Comparison of ENCODE assay signal across 8 cellular contexts in the genomic region with DNA sequence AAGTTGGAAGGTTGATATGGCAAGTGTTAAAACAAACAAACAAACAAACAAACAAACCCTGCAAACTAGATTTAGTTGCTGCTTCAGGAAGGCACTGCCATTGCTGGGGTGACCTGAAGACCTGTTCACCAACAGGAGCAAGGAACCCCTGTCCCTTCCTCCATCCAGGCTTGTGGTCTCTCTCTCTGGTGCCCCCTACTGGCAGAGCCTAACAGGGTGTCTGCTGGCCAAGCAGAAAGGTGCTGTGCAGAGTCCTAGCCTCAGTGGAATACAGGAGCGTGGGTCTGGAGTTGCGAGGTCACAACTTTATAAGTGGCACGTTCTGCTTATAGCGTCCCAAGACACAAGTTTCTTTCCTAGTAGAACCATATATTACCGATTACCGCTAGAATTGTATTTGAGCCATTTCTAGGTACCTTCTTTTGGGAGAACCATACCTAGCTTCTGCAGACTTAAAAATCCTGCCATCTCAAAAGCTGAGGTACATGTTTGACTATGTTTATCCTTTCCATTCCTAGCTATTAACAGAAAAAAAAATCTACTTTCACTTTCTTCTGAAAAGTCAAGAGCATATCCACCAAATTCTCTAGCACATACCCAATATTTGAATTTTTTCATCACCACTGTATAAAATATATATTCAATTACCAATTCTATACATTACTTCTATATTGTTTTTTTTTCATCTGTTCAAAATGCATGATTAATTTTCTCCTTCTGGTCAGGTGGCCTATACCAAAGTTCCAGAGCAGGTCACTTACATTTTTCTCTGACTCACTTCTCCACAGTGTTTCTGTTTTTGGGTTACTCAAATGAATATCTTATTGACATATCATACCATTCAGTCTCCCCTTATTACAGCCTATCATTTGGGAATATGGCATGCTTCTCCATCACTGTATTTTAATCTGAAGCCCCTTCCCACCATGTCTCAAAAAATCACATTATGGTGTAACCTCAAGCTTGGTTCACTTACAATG. TPM values are rescaled to one million over a fixed set of nuclear protein-coding genes. Genes with fewer than 3 reads are reported as not detected.
DNase-seq lines count a peak whose midpoint lies in the region; ATAC-seq and TF ChIP-seq lines count a peak whose summit lies in the region.

No MANE protein-coding gene starts in this region.

- ATAC-seq in GM21381 (IDR thresholded peaks at IDR 0.05; ENCODE audit: unreplicated experiment) (peak; percentile 81), upper lobe of left lung (ENCODE audit: low FRiP score in 2 of 2) (peak; percentile 73 to 74), HG03135 (IDR thresholded peaks at IDR 0.05; ENCODE audit: unreplicated experiment) (no peak)

- DNase-seq in BE2C (peak; percentile 64), NCI-H460 (ENCODE audit: extremely low read depth, low read depth) (peak; percentile 38), activated T-cell treated with anti-CD3 and anti-CD28 coated beads for 24 hours (ENCODE audit: low read depth) (peak; percentile 46), fibroblast of peridontal ligament (ENCODE audit: extremely low read depth) (peak; percentile 42), ovary (peak in 2 of 5 donors; percentile 45 to 47), upper lobe of left lung (peak in 1 of 2 donors; percentile 48)

- H3K27ac ChIP-seq in ovary (no peak overlapping the region), upper lobe of left lung (no peak overlapping the region)

- H3K36me3 ChIP-seq in BE2C (no peaks in the 10 kb centered on the region), ovary (no peaks in the 10 kb centered on the region), upper lobe of left lung (no peaks in the 10 kb centered on the region)

- H3K9me3 ChIP-seq in BE2C (no peaks in the 10 kb centered on the region), ovary (no peaks in the 10 kb centered on the region), upper lobe of left lung (no peaks in the 10 kb centered on the region)

- H3K4me1 ChIP-seq in BE2C, result no peaks in the 10 kb centered on the region
- H3K4me1 ChIP-seq in ovary (ENCODE audit: insufficient read depth), result peaks cover 8% of the 10 kb centered on the region
- no peaks in the 10 kb centered on the region for H3K4me1 ChIP-seq in upper lobe of left lung

- H3K27me3 ChIP-seq in BE2C, result no peaks in the 10 kb centered on the region
- H3K27me3 ChIP-seq in ovary, result no peaks in the 10 kb centered on the region
- H3K27me3 ChIP-seq in upper lobe of left lung, result no peaks in the 10 kb centered on the region

- TF ChIP-seq CTCF in BE2C (IDR thresholded peaks at IDR 0.05; ENCODE audit: low read depth, low read length) (peak; percentile 82), ovary (IDR thresholded peaks at IDR 0.05) (peak in 2 of 3 donors; percentile 19 to 28), upper lobe of left lung (IDR thresholded peaks at IDR 0.05) (peak; percentile 45 to 67 (median 62))

- no peak for TF ChIP-seq EP300 in ovary (IDR thresholded peaks at IDR 0.05)
- TF ChIP-seq EP300 in upper lobe of left lung (IDR thresholded peaks at IDR 0.05), result no peak

- 84 to 86% (median 86%) methylated on average over 6 of the region's 6 CpGs for WGBS in ovary, 3 donors
- 77 to 83% methylated on average over 6 of the region's 6 CpGs for WGBS in upper lobe of left lung, 2 donors

- TF ChIP-seq POLR2A in ovary (IDR thresholded peaks at IDR 0.05), result no peak
- no peak for TF ChIP-seq POLR2A in upper lobe of left lung (IDR thresholded peaks at IDR 0.05)

- intact Hi-C loops in ovary (cut with DNase I), result no loop called here

- H3K4me3 ChIP-seq in BE2C (ENCODE audit: low read depth, low read length) (no peak overlapping the region), ovary (no peak overlapping the region), upper lobe of left lung (no peak overlapping the region)

RNA-seq across cellular contexts. Expression of gene CALD1, which starts 29.1 kb away (rescaled TPM):
- polyA plus RNA-seq in BE2C (2012; ENCODE audit: insufficient read depth, insufficient read length, low read depth), result 43.9 TPM
- total RNA-seq in NCI-H460 (2014; rRNA removed; shearing (Covaris generic)), result 32.6 and 39.9 TPM in 2 replicates
- 33.0 and 46.3 TPM in 2 replicates for polyA plus RNA-seq in NCI-H460 (2014; cell fraction: nucleus; rRNA removed)
- 100 to 1,000 TPM; 306 to 697 (median 463) TPM for total RNA-seq in ovary
- 100 to 1,000 TPM; 405 to 586 TPM for polyA plus RNA-seq in ovary
- 100 to 1,000 TPM in 5 of 6 donors, 10 to 100 TPM in 1; 98.6 to 156 (median 124) TPM for total RNA-seq in upper lobe of left lung

Comparison
In these comparisons a context has a peak if more than half of its experiments do, and no peak if none do; other contexts are left out.
1. CTCF ChIP-seq: peak in every context shown above with its lines; median percentile 82 in BE2C; 62 in upper lobe of left lung; 24 in ovary.